Comparison of ENCODE assay signal across 24 cellular contexts in the genomic region with DNA sequence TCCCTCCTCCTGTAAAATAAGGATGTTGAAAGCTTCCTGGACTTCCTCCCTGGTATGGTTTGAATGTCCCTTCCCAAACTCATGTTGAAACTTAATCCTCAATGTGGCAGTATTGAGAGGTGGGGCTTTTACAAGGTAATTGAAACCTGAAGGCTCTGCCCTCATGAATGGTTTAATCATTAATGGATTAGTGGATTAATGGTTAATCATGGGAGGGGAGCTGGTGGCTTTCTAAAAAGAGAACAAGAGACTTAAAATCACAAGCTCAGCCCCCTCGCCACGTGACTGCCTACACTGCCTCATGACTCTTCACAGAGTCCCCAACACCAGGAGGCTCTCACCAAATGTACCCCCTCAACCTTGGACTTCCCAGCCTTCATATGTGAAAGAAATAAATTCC.
DNase-seq lines count a peak whose midpoint lies in the region; ATAC-seq and TF ChIP-seq lines count a peak whose summit lies in the region.
"Had no signal": no experiment of that assay in that cellular context is flagged by ENCODE, and none has a peak within 500 bp of the region (broad histone marks: within the 10 kb centered on the region; RNA-seq: fewer than 3 reads in every experiment).

No MANE protein-coding gene starts in this region.

- H2AK5ac ChIP-seq in H9 (ENCODE audit: insufficient read length, low read length), result no peak overlapping the region

- H3T11ph ChIP-seq in H9 (ENCODE audit: low read length), result no peak overlapping the region

- H2BK120ac ChIP-seq in H9 (ENCODE audit: low read depth, low read length, poor library complexity, severe bottlenecking), result no peak overlapping the region

- no peak overlapping the region for H2BK5ac ChIP-seq in H9 (ENCODE audit: insufficient read length, low read length)

- peaks cover 12 to 40% (median 36%) of the 10 kb centered on the region in 3 experiments for H3K36me3 Mint-ChIP-seq in H9 (ENCODE audit: insufficient read depth in 1 of 3, low read depth in 3 of 3)
- H3K36me3 Mint-ChIP-seq: naive thymus-derived CD4-positive, alpha-beta T cell had no signal

- no peaks in the 10 kb centered on the region for H3K4me1 ChIP-seq in H9 (ENCODE audit: insufficient read depth, low read length)
- H3K4me1 ChIP-seq: BE2C, HAP-1, left ventricle myocardium inferior had no signal

- DNase-seq in Caki2 (ENCODE audit: low read depth) (peak; percentile 77), H9 (no peak), NCI-H524 treated with DMSO at 0.1 percent for 48 hours (lab: John Stamatoyannopoulos, UW) (peak; percentile 33), left kidney (ENCODE audit: low read depth, low spot score) (peak; percentile 86), activated T-cell treated with anti-CD3 and anti-CD28 coated beads for 4 hours (no peak)
- DNase-seq: activated CD4-positive, alpha-beta T cell treated with anti-CD3 and anti-CD28 coated beads for 1 hour; activated CD8-positive, alpha-beta T cell treated with anti-CD3 and anti-CD28 coated beads for 36 hours; activated effector memory CD4-positive, alpha-beta T cell treated with Interleukin-2 at 50 U/mL for 16 hours; BE2C; left ventricle myocardium inferior; MV-4-11; naive thymus-derived CD4-positive, alpha-beta T cell; NCI-H146; retina; SK-N-SH; stimulated activated CD4-positive, alpha-beta T cell treated with anti-CD3 and anti-CD28 coated beads, Interleukin-4, amount 100 ng/mL, for 1 hour; T-helper 2 cell; trophoblast cell had no signal

- no peak overlapping the region for H3K4me2 ChIP-seq in H9 (ENCODE audit: insufficient read depth, insufficient read length, low read length)
- H3K4me2 ChIP-seq: SK-N-SH had no signal

- no peaks in the 10 kb centered on the region for H3K79me2 ChIP-seq in H9 (ENCODE audit: insufficient read depth, low read length)

- H3K27ac Mint-ChIP-seq in H9, result peak overlapping the region in 2 of 3 experiments; percentile 46 to 53; a peak in 2 of 7 replicates
- H3K27ac Mint-ChIP-seq: activated CD8-positive, alpha-beta T cell treated with anti-CD3 and anti-CD28 coated beads for 36 hours; mesothelial cell of epicardium; naive thymus-derived CD4-positive, alpha-beta T cell had no signal

- H3K56ac ChIP-seq in H9 (ENCODE audit: insufficient read length, low read depth, low read length), result no peak overlapping the region

- H4K8ac ChIP-seq in H9 (replicated peaks; ENCODE audit: insufficient read length, low read depth, low read length), result no peak overlapping the region

- no peak overlapping the region for H2BK15ac ChIP-seq in H9 (ENCODE audit: low read depth, low read length)

- H4K20me1 ChIP-seq in H9 (ENCODE audit: control insufficient read depth, insufficient read depth, insufficient read length), result no peaks in the 10 kb centered on the region

- no peaks in the 10 kb centered on the region for H3K9me3 ChIP-seq in H9 (ENCODE audit: control insufficient read depth, low read depth, low read length)
- H3K9me3 ChIP-seq: BE2C, HAP-1, left ventricle myocardium inferior, SK-N-SH had no signal

- no peaks in the 10 kb centered on the region for H3K4me1 Mint-ChIP-seq in H9
- H3K4me1 Mint-ChIP-seq: central memory CD8-positive, alpha-beta T cell; mesothelial cell of epicardium; naive thymus-derived CD4-positive, alpha-beta T cell had no signal

- H4K91ac ChIP-seq in H9 (ENCODE audit: insufficient read length, low read depth, low read length), result no peak overlapping the region

- in situ Hi-C loops in Caki2 (cut with HindIII; ENCODE audit: low pct_unique_long_range_greater_than_20kb, low sequenced_read_pairs), result no loop called here

- H3K23ac ChIP-seq in H9 (ENCODE audit: insufficient read length, low read depth, low read length), result no peak overlapping the region

- H3K9ac ChIP-seq in H9 (ENCODE audit: extremely low read depth, insufficient read length, low read length), result no peak overlapping the region
- H3K9ac ChIP-seq: SK-N-SH had no signal

- ATAC-seq in HG03342 (IDR thresholded peaks at IDR 0.05; ENCODE audit: unreplicated experiment) (no peak), HG03097 (IDR thresholded peaks at IDR 0.05; ENCODE audit: low FRiP score, unreplicated experiment) (no peak), GM18873 (IDR thresholded peaks at IDR 0.05; ENCODE audit: low FRiP score, unreplicated experiment) (no peak)
- ATAC-seq: activated CD8-positive, alpha-beta T cell treated with anti-CD3 and anti-CD28 coated beads for 36 hours; naive thymus-derived CD4-positive, alpha-beta T cell had no signal

- no peak overlapping the region for H3K4ac ChIP-seq in H9 (ENCODE audit: low read depth, low read length)

- no peaks in the 10 kb centered on the region for H3K79me1 ChIP-seq in H9 (ENCODE audit: insufficient read depth, low read depth, low read length, poor library complexity, severe bottlenecking)

- H3K23me2 ChIP-seq in H9 (ENCODE audit: insufficient read length, low read depth, low read length, poor library complexity, severe bottlenecking), result no peaks in the 10 kb centered on the region

- no peak overlapping the region for H2AFZ ChIP-seq in H9 (ENCODE audit: low read length)

- no peak overlapping the region for H2BK12ac ChIP-seq in H9 (ENCODE audit: insufficient read length, low read depth, low read length)

- no peaks in the 10 kb centered on the region for H3K27me3 ChIP-seq in H9 (ENCODE audit: insufficient read depth, low read length)
- H3K27me3 ChIP-seq: BE2C had no signal

- no peak overlapping the region for H2BK20ac ChIP-seq in H9 (ENCODE audit: low read depth, low read length, poor library complexity, severe bottlenecking)

- no peaks in the 10 kb centered on the region for H3K9me3 Mint-ChIP-seq in H9
- H3K9me3 Mint-ChIP-seq: activated CD8-positive, alpha-beta T cell treated with anti-CD3 and anti-CD28 coated beads for 36 hours; central memory CD8-positive, alpha-beta T cell; mesothelial cell of epicardium had no signal

- WGBS in H9 (ENCODE audit: extremely low coverage, insufficient read length, low lambda C conversion rate), result no CpG with 5 or more reads among the region's 2 CpGs

- no peak overlapping the region for H3K4me3 Mint-ChIP-seq in H9
- H3K4me3 Mint-ChIP-seq: activated CD8-positive, alpha-beta T cell treated with anti-CD3 and anti-CD28 coated beads for 36 hours; central memory CD8-positive, alpha-beta T cell; mesothelial cell of epicardium; naive thymus-derived CD4-positive, alpha-beta T cell had no signal

- no peak overlapping the region for H4K5ac ChIP-seq in H9 (ENCODE audit: insufficient read length, low read depth, low read length)

- no peaks in the 10 kb centered on the region for H3K27me3 Mint-ChIP-seq in H9 (ENCODE audit: low read depth)

- H3K14ac ChIP-seq in H9 (ENCODE audit: insufficient read depth, low read length), result no peak overlapping the region

- no peak for TF ChIP-seq CTCF in H9 (conservative IDR thresholded peaks at IDR 0.05)

- no peak overlapping the region for H3K27ac ChIP-seq in H9 (ENCODE audit: insufficient read length, low read depth, low read length)
- H3K27ac ChIP-seq: left ventricle myocardium inferior had no signal

- H3K18ac ChIP-seq in H9 (ENCODE audit: insufficient read length, low read depth, low read length), result no peak overlapping the region

Comparison
In these comparisons a context has a peak if more than half of its experiments do, and no peak if none do; other contexts are left out.
1. DNase-seq: peak in Caki2 (single experiment), NCI-H524 treated with DMSO at 0.1 percent for 48 hours (single experiment) and left kidney (single experiment); none in H9 (single experiment) and activated T-cell treated with anti-CD3 and anti-CD28 coated beads for 4 hours (single experiment).